Comparison of ENCODE assay signal across 12 cellular contexts in genomic region chr1:153616885-153617428, GRCh38. TPM values are rescaled to one million over a fixed set of nuclear protein-coding genes. Genes with fewer than 3 reads are reported as not detected.
DNase-seq lines count a peak whose midpoint lies in the region; ATAC-seq and TF ChIP-seq lines count a peak whose summit lies in the region.
"Had no signal": no experiment of that assay in that cellular context is flagged by ENCODE, and none has a peak within 500 bp of the region (broad histone marks: within the 10 kb centered on the region; RNA-seq: fewer than 3 reads in every experiment).

No MANE protein-coding gene starts in this region.

- intact Hi-C loops in Panc1 (cut with micrococcal nuclease; ENCODE audit: unreplicated experiment) = loop anchor here (2.0 to 5.0 kb wide), 2 partner anchors 44 to 105 kb away; no protein-coding TSS in a partner anchor
- intact Hi-C loops in heart left ventricle (cut with DNase I) = loop anchor here in 6 of 10 donors (1.0 to 5.0 kb wide), 6 partner anchors 44 to 105 kb away; no protein-coding TSS in a partner anchor
- intact Hi-C loops in gastrocnemius medialis (cut with DNase I; ENCODE audit: low total_unique reads) = loop anchor here (5.0 kb wide), 2 partner anchors 85 to 105 kb away; no protein-coding TSS in a partner anchor

- H3K27ac Mint-ChIP-seq in GM23338 = no peak overlapping the region

- ATAC-seq in GM23338 (no peak), Panc1 (no peak; the same call in 1 of the 2 replicates), heart left ventricle (peak; percentile 32 to 69 (median 34)), gastrocnemius medialis (no peak)

- H4K20me1 ChIP-seq in GM23338 (replicated peaks; ENCODE audit: insufficient read depth) = no peaks in the 10 kb centered on the region

- no peaks in the 10 kb centered on the region for H3F3A ChIP-seq in GM23338 (replicated peaks; ENCODE audit: low read depth)

- BruUV-seq in Panc1 (replicated peaks; lab: Mats Ljungman, UMichigan) = no TSS peak

- in situ Hi-C loops in Panc1 (cut with HindIII; ENCODE audit: low pct_unique_long_range_greater_than_20kb, low sequenced_read_pairs) = loop anchor here (25.0 kb wide), 1 partner anchor 255 kb away; the partner anchor contains the start of gene S100A9
- in situ Hi-C loops in gastrocnemius medialis (cut with MboI; ENCODE audit: low sequenced_read_pairs in 4 of 4) = loop anchor here in 1 of 4 donors (5.0 kb wide), 1 partner anchor 105 kb away; no protein-coding TSS in a partner anchor

- H3K4me3 ChIP-seq in GM23338 (no peak overlapping the region), Panc1 (ENCODE audit: low read depth in 2 of 2, low read length in 2 of 2) (no peak overlapping the region), heart left ventricle (no peak overlapping the region), gastrocnemius medialis (no peak overlapping the region)
- H3K4me3 ChIP-seq: ascending aorta, pancreas had no signal

- H2AFZ ChIP-seq in GM23338 = peak overlapping the region; percentile 74; the same call in 1 of the 2 replicates

- CTCF ChIA-PET in Panc1 (lab: Charles Lee) = interaction anchor here (2.3 to 3.0 kb wide), 2 partner anchors 10 to 45 kb away, joined by 12 to 13 read pairs; partner anchors contain the start of gene S100A13

- no peak for DNase-seq in GM23338 (ENCODE audit: low spot score)
- no peak for DNase-seq in Panc1 (ENCODE audit: low read depth, low spot score)
- peak in 2 of 5 donors; percentile 50 to 71 for DNase-seq in heart left ventricle
- DNase-seq in gastrocnemius medialis = no peak
- no peak for DNase-seq in superior temporal gyrus (ENCODE audit: extremely low spot score)
- no peak for DNase-seq in NCI-H82 treated with DMSO at 0.1 percent for 48 hours (lab: John Stamatoyannopoulos, UW; ENCODE audit: unreplicated experiment)
- no peak for DNase-seq in NCI-H345 treated with DMSO at 0.1 percent for 48 hours (lab: John Stamatoyannopoulos, UW; ENCODE audit: unreplicated experiment)
- no peak for DNase-seq in GM20000 (ENCODE audit: low spot score)
- DNase-seq: activated T-cell treated with anti-CD3 and anti-CD28 coated beads for 4 hours, NCI-H1694 had no signal

- no peak overlapping the region for H3K4me3 Mint-ChIP-seq in GM23338

- H3K27me3 ChIP-seq in GM23338 (ENCODE audit: insufficient read depth) (no peaks in the 10 kb centered on the region), Panc1 (ENCODE audit: control insufficient read depth, insufficient read depth, low read length) (no peaks in the 10 kb centered on the region), heart left ventricle (no peaks in the 10 kb centered on the region), gastrocnemius medialis (no peaks in the 10 kb centered on the region)
- H3K27me3 ChIP-seq: ascending aorta, pancreas had no signal

- H3K36me3 Mint-ChIP-seq in GM23338 (ENCODE audit: low read depth) = peaks cover 11% of the 10 kb centered on the region

- POLR2A ChIA-PET in Panc1 (lab: Charles Lee) = no interaction called here

- no peaks in the 10 kb centered on the region for H3K9me3 Mint-ChIP-seq in GM23338

- H3K36me3 ChIP-seq in GM23338 (ENCODE audit: insufficient read depth) = no peaks in the 10 kb centered on the region
- no peaks in the 10 kb centered on the region for H3K36me3 ChIP-seq in Panc1 (ENCODE audit: control insufficient read depth, insufficient read depth, low read length)
- peaks cover 0 to 32% (median 22%) of the 10 kb centered on the region in 9 donors for H3K36me3 ChIP-seq in heart left ventricle
- peaks cover 0 to 8% of the 10 kb centered on the region in 2 donors for H3K36me3 ChIP-seq in gastrocnemius medialis
- H3K36me3 ChIP-seq: pancreas had no signal

- H3K9me3 ChIP-seq in Panc1 (ENCODE audit: control insufficient read depth, insufficient read depth, low read depth, low read length) (no peaks in the 10 kb centered on the region), heart left ventricle (no peaks in the 10 kb centered on the region), gastrocnemius medialis (no peaks in the 10 kb centered on the region)
- H3K9me3 ChIP-seq: ascending aorta, pancreas had no signal

- TF ChIP-seq CTCF in GM23338 (conservative IDR thresholded peaks at IDR 0.05; ENCODE audit: low read depth in 2 of 2) = no peak
- TF ChIP-seq CTCF in Panc1 (IDR thresholded peaks at IDR 0.05) = no peak
- TF ChIP-seq CTCF in heart left ventricle (IDR thresholded peaks at IDR 0.05) = no peak
- no peak for TF ChIP-seq CTCF in gastrocnemius medialis (IDR thresholded peaks at IDR 0.05 in 4 of 5, conservative IDR thresholded peaks at IDR 0.05 in 1 of 5)
- TF ChIP-seq CTCF in GM20000 (IDR thresholded peaks at IDR 0.05; ENCODE audit: extremely low read depth, missing control alignments) = no peak

- no peak overlapping the region for H3K4me2 ChIP-seq in GM23338

- H3K79me2 ChIP-seq in GM23338 (replicated peaks; ENCODE audit: insufficient read depth) = no peaks in the 10 kb centered on the region

- H3K27me3 Mint-ChIP-seq in GM23338 (ENCODE audit: insufficient read depth, low read depth, poor library complexity) = peaks cover 14% of the 10 kb centered on the region

- H3K9me2 ChIP-seq in GM23338 (ENCODE audit: insufficient read depth) = no peaks in the 10 kb centered on the region

- WGBS in heart left ventricle, 4 donors = 64 to 73% (median 67%) methylated on average over 5 of the region's 5 CpGs

- H3K27ac ChIP-seq in GM23338 (ENCODE audit: low read depth) (no peak overlapping the region), Panc1 (ENCODE audit: low read length) (peak overlapping the region; percentile 66), heart left ventricle (peak overlapping the region in 10 of 12 donors; percentile 35 to 74 (median 62)), gastrocnemius medialis (peak overlapping the region in 3 of 4 donors; percentile 16 to 66 (median 57))

- peaks cover 10% of the 10 kb centered on the region; the same call in 1 of the 2 replicates for H3K4me1 ChIP-seq in GM23338 (ENCODE audit: insufficient read depth)
- H3K4me1 ChIP-seq in Panc1 (ENCODE audit: control insufficient read depth, insufficient read depth, low read length) = peaks cover 11% of the 10 kb centered on the region
- peaks cover 0 to 34% (median 19%) of the 10 kb centered on the region in 12 donors for H3K4me1 ChIP-seq in heart left ventricle
- H3K4me1 ChIP-seq in gastrocnemius medialis = peaks cover 3 to 7% of the 10 kb centered on the region in 2 donors

- TF ChIP-seq POLR2A in heart left ventricle (IDR thresholded peaks at IDR 0.05) (no peak), gastrocnemius medialis (IDR thresholded peaks at IDR 0.05) (no peak)

- peaks cover 29% of the 10 kb centered on the region for H3K4me1 Mint-ChIP-seq in GM23338

TF ChIP-seq in GM23338, 12 proteins besides CTCF, POLR2A, EP300 and RAD21 (continues in another document):
- TF ChIP-seq POLR2AphosphoS5 (IDR thresholded peaks at IDR 0.05; ENCODE audit: low read depth) = no peak
- no peak for TF ChIP-seq EZH2phosphoT487 (IDR thresholded peaks at IDR 0.05; ENCODE audit: unreplicated experiment)
- TF ChIP-seq EZH2 (IDR thresholded peaks at IDR 0.05; ENCODE audit: low read depth, unreplicated experiment) = no peak
- TF ChIP-seq ZNF114 (CRISPR knock-in tag; IDR thresholded peaks at IDR 0.05) = no peak
- no peak for TF ChIP-seq JUNB (IDR thresholded peaks at IDR 0.05; ENCODE audit: unreplicated experiment)
- TF ChIP-seq STAT1 (IDR thresholded peaks at IDR 0.05; ENCODE audit: unreplicated experiment) = no peak

RNA-seq across cellular contexts. Expression of gene S100A14, which starts 0.8 kb away (rescaled TPM):
- total RNA-seq in GM23338 (2014; rRNA removed; shearing (Covaris generic)) = 0.28 TPM in 1 of 2 replicates, not detected in the other
- polyA plus RNA-seq in GM23338 (2016; fragmentation: Nextera tagmentation; extraction: Ambion mirVana) (0.53 and 0.64 TPM in 2 replicates), heart left ventricle (1 to 10 TPM; 1.7 to 4.4 TPM)
- total RNA-seq in Panc1 (2021; ENCODE audit: unreplicated experiment) (0.57 TPM), heart left ventricle (1 to 10 TPM in 7 of 9 donors, under 1 TPM in 1, not detected in 1; 0.79 to 6.1 (median 3.9) TPM), gastrocnemius medialis (1 to 10 TPM in 1 of 4 donors, not detected in 3; 1.8 TPM)
- not detected for polyA plus RNA-seq in Panc1 (2012; ENCODE audit: insufficient read length)

RNA-seq across cellular contexts. Expression of gene S100A16, which starts 4.0 kb away (rescaled TPM):
- 10.6 and 20.4 TPM in 2 replicates for total RNA-seq in GM23338 (2014; rRNA removed; shearing (Covaris generic))
- polyA plus RNA-seq in GM23338 (2016; fragmentation: Nextera tagmentation; extraction: Ambion mirVana) (10.5 and 13.0 TPM in 2 replicates), heart left ventricle (100 to 1,000 TPM in 1 of 2 donors, 10 to 100 TPM in 1; 72.6 to 233 TPM)
- total RNA-seq in Panc1 (2021; ENCODE audit: unreplicated experiment) (61.6 TPM), heart left ventricle (10 to 100 TPM; 37.2 to 92.6 (median 45.4) TPM), gastrocnemius medialis (10 to 100 TPM; 21.5 to 52.1 (median 40.7) TPM)
- polyA plus RNA-seq in Panc1 (2012; ENCODE audit: insufficient read length) = 95.0 TPM

RNA-seq across cellular contexts. Expression of gene S100A13, which starts 10.3 kb away (rescaled TPM):
- total RNA-seq in GM23338 (2014; rRNA removed; shearing (Covaris generic)) = 32.7 and 35.3 TPM in 2 replicates
- polyA plus RNA-seq in GM23338 (2016; fragmentation: Nextera tagmentation; extraction: Ambion mirVana) = 165 and 182 TPM in 2 replicates
- total RNA-seq in Panc1 (2021; ENCODE audit: unreplicated experiment) = 111 TPM
- 218 TPM for polyA plus RNA-seq in Panc1 (2012; ENCODE audit: insufficient read length)
- 100 to 1,000 TPM in 7 of 9 donors, 10 to 100 TPM in 2; 98.1 to 189 (median 132) TPM for total RNA-seq in heart left ventricle
- polyA plus RNA-seq in heart left ventricle = 100 to 1,000 TPM; 173 to 272 TPM
- total RNA-seq in gastrocnemius medialis = 100 to 1,000 TPM; 113 to 237 (median 159) TPM

RNA-seq across cellular contexts. Expression of gene S100A1, which starts 11.3 kb away (rescaled TPM):
- total RNA-seq in GM23338 (2014; rRNA removed; shearing (Covaris generic)) = 0.66 TPM in 1 of 2 replicates, not detected in the other
- polyA plus RNA-seq in GM23338 (2016; fragmentation: Nextera tagmentation; extraction: Ambion mirVana) (0.13 TPM in 1 of 2 replicates, not detected in the other), heart left ventricle (1,000 to 10,000 TPM in 1 of 2 donors, 100 to 1,000 TPM in 1; 752 to 3,565 TPM)
- total RNA-seq in Panc1 (2021; ENCODE audit: unreplicated experiment) (2.9 TPM), heart left ventricle (1,000 to 10,000 TPM; 1,023 to 2,291 (median 2,114) TPM), gastrocnemius medialis (100 to 1,000 TPM; 390 to 932 (median 616) TPM)
- 8.0 TPM for polyA plus RNA-seq in Panc1 (2012; ENCODE audit: insufficient read length)
- total RNA-seq: ascending aorta had no signal

RNA-seq across cellular contexts. Expression of gene CHTOP, which starts 16.9 kb away (rescaled TPM):
- 68.9 and 73.4 TPM in 2 replicates for total RNA-seq in GM23338 (2014; rRNA removed; shearing (Covaris generic))
- polyA plus RNA-seq in GM23338 (2016; fragmentation: Nextera tagmentation; extraction: Ambion mirVana) = 86.6 and 97.8 TPM in 2 replicates
- 87.0 TPM for total RNA-seq in Panc1 (2021; ENCODE audit: unreplicated experiment)
- 94.2 TPM for polyA plus RNA-seq in Panc1 (2012; ENCODE audit: insufficient read length)
- total RNA-seq in heart left ventricle = 10 to 100 TPM; 48.4 to 92.0 (median 67.7) TPM
- 10 to 100 TPM; 72.9 to 73.4 TPM for polyA plus RNA-seq in heart left ventricle
- total RNA-seq in gastrocnemius medialis = 10 to 100 TPM; 49.5 to 73.4 (median 59.1) TPM

Comparison
In these comparisons a context has a peak if more than half of its experiments do, and no peak if none do; other contexts are left out.
1. ATAC-seq: peak in heart left ventricle (4 of 4); none in GM23338 (single experiment), Panc1 (single experiment) and gastrocnemius medialis (0 of 2).